Comparison of ENCODE assay signal across 9 cellular contexts in the genomic region with DNA sequence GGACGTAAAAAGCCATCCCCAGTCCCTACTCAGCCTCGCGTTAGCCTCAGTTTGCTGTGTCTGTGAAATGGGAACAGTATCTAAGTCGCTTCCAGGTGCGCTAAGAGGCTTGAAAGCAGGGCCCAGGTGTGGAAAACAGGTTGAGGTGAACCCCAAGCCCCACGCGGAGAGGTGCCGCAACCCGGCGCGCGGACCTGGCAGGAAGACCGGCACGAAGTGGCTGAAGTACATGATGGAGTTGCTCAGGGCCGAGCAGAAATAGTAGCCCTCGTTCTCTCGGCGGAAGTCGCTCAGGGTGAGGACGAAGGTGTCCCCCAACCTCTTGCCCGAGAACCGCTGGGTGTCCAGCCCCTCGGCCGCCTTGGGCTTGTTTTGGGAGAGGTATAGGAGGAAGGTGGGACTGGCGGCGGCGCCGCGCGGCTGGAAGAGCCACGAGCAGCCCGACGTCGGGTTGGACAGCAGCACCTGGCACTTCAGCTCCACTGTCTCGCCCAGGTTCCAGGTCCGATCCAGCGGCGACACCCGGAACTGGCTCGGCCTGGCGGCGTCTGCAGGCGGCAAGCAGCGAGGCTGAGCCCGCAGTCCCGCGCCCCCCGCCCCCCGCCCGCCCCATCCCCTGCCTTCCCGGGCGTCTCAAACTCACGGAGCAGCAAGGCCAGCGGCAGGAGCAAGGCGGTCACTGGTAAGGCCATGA. TPM values are rescaled to one million over a fixed set of nuclear protein-coding genes. Genes with fewer than 3 reads are reported as not detected.
DNase-seq lines count a peak whose midpoint lies in the region; ATAC-seq and TF ChIP-seq lines count a peak whose summit lies in the region.
"Had no signal": no experiment of that assay in that cellular context is flagged by ENCODE, and none has a peak within 500 bp of the region (broad histone marks: within the 10 kb centered on the region; RNA-seq: fewer than 3 reads in every experiment).

No MANE protein-coding gene starts in this region.

- H3K27me3 ChIP-seq in CD4-positive, alpha-beta T cell (ENCODE audit: control insufficient read depth, insufficient read depth, low read length) = peaks cover 57% of the 10 kb centered on the region
- H3K27me3 ChIP-seq in colonic mucosa (peaks cover 50% of the 10 kb centered on the region), sigmoid colon (peaks cover 33 to 73% (median 57%) of the 10 kb centered on the region in 3 donors)

- no peak overlapping the region for H3K27ac ChIP-seq in CD4-positive, alpha-beta T cell (ENCODE audit: low read depth, low read length)
- H3K27ac ChIP-seq in colonic mucosa = no peak overlapping the region
- H3K27ac ChIP-seq in sigmoid colon = no peak overlapping the region

- H3K4me1 ChIP-seq in colonic mucosa (no peaks in the 10 kb centered on the region), sigmoid colon (peaks cover 0 to 34% (median 29%) of the 10 kb centered on the region in 4 donors)

- peaks cover 28% of the 10 kb centered on the region for H3K4me1 Mint-ChIP-seq in CD4-positive, alpha-beta T cell (ENCODE audit: low read depth)
- H3K4me1 Mint-ChIP-seq in IgD-negative memory B cell = peaks cover 7 to 16% (median 9%) of the 10 kb centered on the region in 3 donors
- H3K4me1 Mint-ChIP-seq in natural killer cell treated with Interleukin-12 subunit alpha and Interleukin-12 subunit beta and Interleukin-15 and Interleukin-18, amount 100 ng/mL, for 72 hours (ENCODE audit: low read depth in 2 of 2) = peaks cover 63 to 71% of the 10 kb centered on the region in 2 donors

- peaks cover under 1% of the 10 kb centered on the region for H3K9me3 ChIP-seq in CD4-positive, alpha-beta T cell (ENCODE audit: control insufficient read depth, low read length)
- no peaks in the 10 kb centered on the region for H3K9me3 ChIP-seq in colonic mucosa
- H3K9me3 ChIP-seq in sigmoid colon = no peaks in the 10 kb centered on the region

- POLR2A ChIA-PET in CD4-positive, alpha-beta T cell (lab: Charles Lee) = no interaction called here

- H3K27ac Mint-ChIP-seq in CD4-positive, alpha-beta T cell = no peak overlapping the region
- peak overlapping the region in 1 of 3 donors; percentile 63 for H3K27ac Mint-ChIP-seq in IgD-negative memory B cell
- peak overlapping the region; percentile 87 to 93 for H3K27ac Mint-ChIP-seq in natural killer cell treated with Interleukin-12 subunit alpha and Interleukin-12 subunit beta and Interleukin-15 and Interleukin-18, amount 100 ng/mL, for 72 hours

- ATAC-seq in CD4-positive, alpha-beta T cell (ENCODE audit: poor library complexity) = no peak
- peak; percentile 1 for ATAC-seq in natural killer cell treated with Interleukin-12 subunit alpha and Interleukin-12 subunit beta and Interleukin-15 and Interleukin-18, amount 100 ng/mL, for 72 hours
- ATAC-seq in GM21619 (IDR thresholded peaks at IDR 0.05; ENCODE audit: unreplicated experiment) = no peak
- ATAC-seq in GM21515 (IDR thresholded peaks at IDR 0.05; ENCODE audit: unreplicated experiment) = no peak

- peak overlapping the region; percentile 79 for H3K4me3 Mint-ChIP-seq in CD4-positive, alpha-beta T cell
- H3K4me3 Mint-ChIP-seq in IgD-negative memory B cell = peak overlapping the region; percentile 59 to 92 (median 77)
- peak overlapping the region; percentile 77 for H3K4me3 Mint-ChIP-seq in natural killer cell treated with Interleukin-12 subunit alpha and Interleukin-12 subunit beta and Interleukin-15 and Interleukin-18, amount 100 ng/mL, for 72 hours

- DNase-seq in CD4-positive, alpha-beta T cell = no peak
- DNase-seq in colonic mucosa (no peak), sigmoid colon (no peak), activated gamma-delta T cell (lab: John Stamatoyannopoulos, UW) (no peak)
- no peak for DNase-seq in natural killer cell treated with Interleukin-12 subunit alpha and Interleukin-12 subunit beta and Interleukin-15 and Interleukin-18, amount 100 ng/mL, for 72 hours (ENCODE audit: low spot score)
- DNase-seq: midbrain had no signal

- H3K27me3 Mint-ChIP-seq in CD4-positive, alpha-beta T cell = peaks cover 69% of the 10 kb centered on the region
- H3K27me3 Mint-ChIP-seq in IgD-negative memory B cell = peaks cover 53% of the 10 kb centered on the region
- no peaks in the 10 kb centered on the region for H3K27me3 Mint-ChIP-seq in natural killer cell treated with Interleukin-12 subunit alpha and Interleukin-12 subunit beta and Interleukin-15 and Interleukin-18, amount 100 ng/mL, for 72 hours

- TF ChIP-seq EP300 in sigmoid colon (IDR thresholded peaks at IDR 0.05) = no peak

- peaks cover 4% of the 10 kb centered on the region for H3K36me3 Mint-ChIP-seq in CD4-positive, alpha-beta T cell (ENCODE audit: low read depth)
- no peaks in the 10 kb centered on the region for H3K36me3 Mint-ChIP-seq in IgD-negative memory B cell
- peaks cover 12% of the 10 kb centered on the region for H3K36me3 Mint-ChIP-seq in natural killer cell treated with Interleukin-12 subunit alpha and Interleukin-12 subunit beta and Interleukin-15 and Interleukin-18, amount 100 ng/mL, for 72 hours

- H3K9me3 Mint-ChIP-seq in CD4-positive, alpha-beta T cell = peaks cover 3% of the 10 kb centered on the region
- H3K9me3 Mint-ChIP-seq in IgD-negative memory B cell = peaks cover 0 to 5% (median 4%) of the 10 kb centered on the region in 3 donors
- peaks cover 4% of the 10 kb centered on the region for H3K9me3 Mint-ChIP-seq in natural killer cell treated with Interleukin-12 subunit alpha and Interleukin-12 subunit beta and Interleukin-15 and Interleukin-18, amount 100 ng/mL, for 72 hours

- CTCF ChIA-PET in CD4-positive, alpha-beta T cell (lab: Charles Lee) = no interaction called here

- intact Hi-C loops in CD4-positive, alpha-beta T cell (cut with DNase I, micrococcal nuclease) = no loop called here
- intact Hi-C loops in colonic mucosa (cut with DNase I) (no loop called here), sigmoid colon (cut with DNase I) (no loop called here)

- WGBS in sigmoid colon, 2 donors = 6 to 8% methylated on average over 55 of the region's 55 CpGs

- no peak for TF ChIP-seq POLR2A in sigmoid colon (IDR thresholded peaks at IDR 0.05)

- peak overlapping the region in 1 of 2 donors; percentile 35 for H3K9ac ChIP-seq in colonic mucosa (ENCODE audit: low read depth in 2 of 2, low read length in 2 of 2)

- H3K36me3 ChIP-seq in colonic mucosa (no peaks in the 10 kb centered on the region), sigmoid colon (no peaks in the 10 kb centered on the region)

- TF ChIP-seq CTCF in CD4-positive, alpha-beta T cell (IDR thresholded peaks at IDR 0.05) = no peak
- TF ChIP-seq CTCF in colonic mucosa (IDR thresholded peaks at IDR 0.05) = no peak
- no peak for TF ChIP-seq CTCF in sigmoid colon (IDR thresholded peaks at IDR 0.05)

- H3K4me3 ChIP-seq in colonic mucosa = peak overlapping the region; percentile 19
- peak overlapping the region in 2 of 4 donors; percentile 24 to 36 for H3K4me3 ChIP-seq in sigmoid colon

RNA-seq across cellular contexts. Expression of a gene that starts 0.4 kb away (rescaled TPM):
- total RNA-seq in CD4-positive, alpha-beta T cell = 1 to 10 TPM; 1.3 to 2.1 TPM
- 1.4 TPM for polyA plus RNA-seq in IgD-negative memory B cell
- 1 to 10 TPM; 1.2 to 1.6 TPM for total RNA-seq in colonic mucosa
- total RNA-seq in natural killer cell treated with Interleukin-12 subunit alpha and Interleukin-12 subunit beta and Interleukin-15 and Interleukin-18, amount 100 ng/mL, for 72 hours = 10 to 100 TPM; 67.8 to 85.0 TPM
- 1 to 10 TPM in 1 of 4 donors, under 1 TPM in 2, not detected in 1; 0.36 to 1.5 (median 0.99) TPM for total RNA-seq in sigmoid colon
- polyA plus RNA-seq in sigmoid colon = 10 to 100 TPM in 1 of 3 donors, under 1 TPM in 2; 0.60 to 15.5 (median 0.69) TPM

Comparison
In these comparisons a context has a peak if more than half of its experiments do, and no peak if none do; other contexts are left out.
1. ATAC-seq: peak in natural killer cell treated with Interleukin-12 subunit alpha and Interleukin-12 subunit beta and Interleukin-15 and Interleukin-18, amount 100 ng/mL, for 72 hours (2 of 2); none in CD4-positive, alpha-beta T cell (single experiment), GM21619 (single experiment) and GM21515 (single experiment).
2. RNA of a gene that starts 0.4 kb away (total RNA-seq): 67.8 to 85.0 TPM in natural killer cell treated with Interleukin-12 subunit alpha and Interleukin-12 subunit beta and Interleukin-15 and Interleukin-18, amount 100 ng/mL, for 72 hours; 1.3 to 2.1 TPM in CD4-positive, alpha-beta T cell, 1.2 to 1.6 TPM in colonic mucosa and 0.36 to 1.5 TPM in sigmoid colon; every median in the first group is over 10 times any median in the second.
3. Peak in every context shown above with its lines, with median percentiles within 50 percentile points of each other: H3K4me3 Mint-ChIP-seq.